In genomic region chr1:212713465-212714136, GRCh38 we compare ENCODE assay signal across 1 cellular context.
TF ChIP-seq lines count a peak whose summit lies in the region.

No MANE protein-coding gene starts in this region.

TF ChIP-seq in H1, 55 proteins besides CTCF, POLR2A, EP300 and RAD21 (continued from another document):
- TF ChIP-seq SIRT6 (IDR thresholded peaks at IDR 0.05; ENCODE audit: low read length) (no peak), CHD1 (IDR thresholded peaks at IDR 0.05; ENCODE audit: low read depth, low read length) (no peak), KDM4A (IDR thresholded peaks at IDR 0.05; ENCODE audit: low read depth, low read length, severe bottlenecking) (no peak)
